In the genomic region with DNA sequence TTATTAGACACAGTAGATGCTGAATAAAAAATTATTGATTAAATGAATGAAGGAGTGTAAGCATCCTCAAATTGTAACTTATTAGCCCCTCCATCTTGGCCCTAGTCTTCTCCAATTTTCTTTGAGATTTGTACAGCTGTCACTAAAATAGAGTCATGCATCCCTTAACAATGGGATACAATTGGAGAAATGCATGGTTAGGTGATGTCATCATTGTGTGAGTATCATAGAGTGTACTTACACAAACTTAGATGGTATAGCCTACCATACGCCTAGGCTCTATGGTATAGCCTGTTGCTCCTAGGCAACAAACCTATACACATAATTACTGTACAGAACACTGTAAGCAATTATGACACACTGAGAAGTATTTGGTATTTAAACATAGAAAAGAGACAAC, we compare ENCODE assay signal across 22 cellular contexts. TPM values are rescaled to one million over a fixed set of nuclear protein-coding genes. Genes with fewer than 3 reads are reported as not detected.
DNase-seq lines count a peak whose midpoint lies in the region; ATAC-seq and TF ChIP-seq lines count a peak whose summit lies in the region.
"Had no signal": no experiment of that assay in that cellular context is flagged by ENCODE, and none has a peak within 500 bp of the region (broad histone marks: within the 10 kb centered on the region; RNA-seq: fewer than 3 reads in every experiment).

No MANE protein-coding gene starts in this region.

- no peak for DNase-seq in MM.1S
- no peak for DNase-seq in OCI-LY7 (ENCODE audit: low spot score)
- DNase-seq in foreskin keratinocyte, result no peak
- no peak for DNase-seq in breast epithelium (ENCODE audit: low spot score in 2 of 2)
- DNase-seq in GF-D8 (lab: John Stamatoyannopoulos, UW), result no peak
- DNase-seq in DMS79 (lab: John Stamatoyannopoulos, UW), result no peak
- DNase-seq in activated T-cell treated with anti-CD3 and anti-CD28 coated beads, Interleukin-2, amount 50 U/mL, for 1 hour, result no peak
- DNase-seq: 8988T; ACHN; BE2C; C1 segment of cervical spinal cord; CD4-positive, alpha-beta memory T cell; CD4-positive, CD25-positive, alpha-beta regulatory T cell; CD8-positive, alpha-beta memory T cell; DMS153; DMS79 treated with DMSO at 0.1 percent for 48 hours had no signal

- H2AFZ ChIP-seq in MM.1S (ENCODE audit: low read length) (peak overlapping the region; percentile 54), OCI-LY7 (ENCODE audit: low read length) (peak overlapping the region; percentile 99)

- no peaks in the 10 kb centered on the region for H3K9me3 ChIP-seq in HEK293 (ENCODE audit: control insufficient read depth, insufficient read depth, low read depth, low read length)
- H3K9me3 ChIP-seq in MM.1S (replicated peaks; ENCODE audit: insufficient read depth, low read length), result no peaks in the 10 kb centered on the region
- peaks cover 15% of the 10 kb centered on the region; the same call in 1 of the 2 replicates for H3K9me3 ChIP-seq in OCI-LY7 (ENCODE audit: low read length)
- peaks cover 0 to 14% of the 10 kb centered on the region in 2 donors for H3K9me3 ChIP-seq in breast epithelium
- H3K9me3 ChIP-seq: BE2C had no signal

- H3K36me3 ChIP-seq in HEK293 (ENCODE audit: control insufficient read depth in 2 of 2, insufficient read depth in 1 of 2, low read length in 2 of 2) (no peaks in the 10 kb centered on the region), MM.1S (replicated peaks; ENCODE audit: insufficient read depth, low read length) (no peaks in the 10 kb centered on the region), OCI-LY7 (ENCODE audit: insufficient read depth, low read length) (peaks cover 4% of the 10 kb centered on the region; the same call in 1 of the 2 replicates), breast epithelium (no peaks in the 10 kb centered on the region)
- H3K36me3 ChIP-seq: BE2C, BLaER1 had no signal

- H3K79me2 ChIP-seq in MM.1S (ENCODE audit: low read length) (no peaks in the 10 kb centered on the region), OCI-LY7 (ENCODE audit: insufficient read depth, low read depth, low read length) (no peaks in the 10 kb centered on the region)

- H4K20me1 ChIP-seq in MM.1S (ENCODE audit: insufficient read depth, low read length) (no peaks in the 10 kb centered on the region), OCI-LY7 (ENCODE audit: insufficient read depth, low read length) (no peaks in the 10 kb centered on the region)
- H4K20me1 ChIP-seq: BLaER1 had no signal

- no TSS peak for BruUV-seq in OCI-LY7 (replicated peaks; lab: Mats Ljungman, UMichigan)

- CTCF ChIA-PET in HEK293 (lab: Yijun Ruan, JAX), result interaction anchor here (0.7 to 1.8 kb wide), 10 partner anchors 17 to 489 kb away, joined by 3 to 5 read pairs (median 4); no protein-coding TSS in a partner anchor
- CTCF ChIA-PET in OCI-LY7 (lab: Charles Lee; ENCODE audit: unreplicated experiment), result interaction anchor here (1.2 to 1.3 kb wide), 2 partner anchors 54 to 57 kb away, joined by 3 to 7 read pairs; no protein-coding TSS in a partner anchor

- no peak overlapping the region for H3K4me3 ChIP-seq in HEK293 (ENCODE audit: low read depth, low read length)
- H3K4me3 ChIP-seq in MM.1S (ENCODE audit: low read length), result no peak overlapping the region
- no peak overlapping the region for H3K4me3 ChIP-seq in OCI-LY7 (ENCODE audit: low read depth, low read length, poor library complexity, severe bottlenecking)
- no peak overlapping the region for H3K4me3 ChIP-seq in breast epithelium
- H3K4me3 ChIP-seq: BLaER1, GM12878 had no signal

- no peaks in the 10 kb centered on the region for H3K9me2 ChIP-seq in MM.1S (replicated peaks; ENCODE audit: insufficient read depth, low read length)
- H3K9me2 ChIP-seq in OCI-LY7 (ENCODE audit: insufficient read depth, low read length), result no peaks in the 10 kb centered on the region

- no peaks in the 10 kb centered on the region for H3F3A ChIP-seq in MM.1S (ENCODE audit: insufficient read depth, low read length)

- peak; percentile 29 for ATAC-seq in foreskin keratinocyte

- intact Hi-C loops in OCI-LY7 (cut with micrococcal nuclease; ENCODE audit: unreplicated experiment), result loop anchor here (1.0 kb wide), 2 partner anchors 39 to 57 kb away; no protein-coding TSS in a partner anchor
- intact Hi-C loops in breast epithelium (cut with DNase I; ENCODE audit: low total_unique reads), result no loop called here

- H3K27ac ChIP-seq in HEK293 (ENCODE audit: extremely low read depth, low read depth, low read length), result no peak overlapping the region
- H3K27ac ChIP-seq in MM.1S (ENCODE audit: low read length), result no peak overlapping the region
- peak overlapping the region; percentile 45 for H3K27ac ChIP-seq in OCI-LY7 (ENCODE audit: low read depth, low read length, poor library complexity, severe bottlenecking)
- no peak overlapping the region for H3K27ac ChIP-seq in foreskin keratinocyte
- H3K27ac ChIP-seq in breast epithelium, result no peak overlapping the region
- H3K27ac ChIP-seq: BLaER1 had no signal

- TF ChIP-seq POLR2A in breast epithelium (IDR thresholded peaks at IDR 0.05), result no peak

- H3K4me2 ChIP-seq in MM.1S (ENCODE audit: low read depth, low read length) (no peak overlapping the region), OCI-LY7 (ENCODE audit: low read length) (0 out of 2 replicates have a peak overlapping the region, but pooled peaks have one; percentile 22)
- H3K4me2 ChIP-seq: BLaER1 had no signal

- H3K4me1 ChIP-seq in HEK293 (ENCODE audit: control insufficient read depth, insufficient read depth, low read length) (no peaks in the 10 kb centered on the region), MM.1S (ENCODE audit: low read length) (peaks cover 7% of the 10 kb centered on the region), OCI-LY7 (ENCODE audit: insufficient read depth, low read length, poor library complexity, severe bottlenecking) (peaks cover 18% of the 10 kb centered on the region), foreskin keratinocyte (no peaks in the 10 kb centered on the region), breast epithelium (no peaks in the 10 kb centered on the region)
- H3K4me1 ChIP-seq: BE2C, BLaER1 had no signal

- TF ChIP-seq CTCF in HEK293 (tag by site-specific recombination; IDR thresholded peaks at IDR 0.05), result no peak
- no peak for TF ChIP-seq CTCF in MM.1S (IDR thresholded peaks at IDR 0.05; ENCODE audit: low read length)
- no peak for TF ChIP-seq CTCF in OCI-LY7 (conservative IDR thresholded peaks at IDR 0.05; ENCODE audit: low read length)
- TF ChIP-seq CTCF in foreskin keratinocyte (conservative IDR thresholded peaks at IDR 0.05), result no peak
- TF ChIP-seq CTCF in breast epithelium (IDR thresholded peaks at IDR 0.05), result no peak

- no peaks in the 10 kb centered on the region for H3K27me3 ChIP-seq in MM.1S (replicated peaks; ENCODE audit: insufficient read depth, low read length)
- peaks cover 7% of the 10 kb centered on the region for H3K27me3 ChIP-seq in foreskin keratinocyte
- no peaks in the 10 kb centered on the region for H3K27me3 ChIP-seq in breast epithelium
- H3K27me3 ChIP-seq: BE2C, BLaER1 had no signal

- no peak overlapping the region for H3K9ac ChIP-seq in MM.1S (ENCODE audit: low read length)
- H3K9ac ChIP-seq: BLaER1 had no signal

- POLR2A ChIA-PET in HEK293 (lab: Yijun Ruan, JAX) (no interaction called here), OCI-LY7 (lab: Charles Lee) (interaction anchor here (0.5 to 3.5 kb wide), 13 partner anchors 9 to 63 kb away, joined by 3 to 21 read pairs (median 5); no protein-coding TSS in a partner anchor)

TF ChIP-seq in HEK293, 187 proteins besides CTCF, POLR2A, EP300 and RAD21:
- TF ChIP-seq ZNF121 (tag by site-specific recombination; IDR thresholded peaks at IDR 0.05) (no peak), SCRT2 (tag by site-specific recombination; IDR thresholded peaks at IDR 0.05) (peak; percentile 41; the same call in 1 of the 2 replicates), ATF2 (tag by site-specific recombination; IDR thresholded peaks at IDR 0.05; ENCODE audit: low read depth) (peak; percentile 41; the same call in 1 of the 2 replicates), MYNN (tag by site-specific recombination; IDR thresholded peaks at IDR 0.05; ENCODE audit: borderline replicate concordance) (no peak)
TF ChIP-seq in HEK293: peak in this region for 2.

RNA-seq across cellular contexts. Expression of gene ZNF385B, which starts 38.3 kb away (rescaled TPM):
- 113 and 195 TPM in 2 replicates for total RNA-seq in OCI-LY7 (2014; rRNA removed; shearing (Covaris generic))
- total RNA-seq in OCI-LY7 (2022), result 178 and 217 TPM in 2 replicates
- 0.42 and 0.44 TPM in 2 replicates for total RNA-seq in foreskin keratinocyte
- 0.52 and 0.57 TPM in 2 replicates for polyA plus RNA-seq in foreskin keratinocyte
- 1 to 10 TPM; 3.4 to 8.8 (median 4.5) TPM for total RNA-seq in breast epithelium
- total RNA-seq: A673; CD4-positive, alpha-beta memory T cell; CD4-positive, CD25-positive, alpha-beta regulatory T cell; CD8-positive, alpha-beta memory T cell; GM12878 had no signal
- polyA plus RNA-seq: AG04450; CD14-positive monocyte; CD4-positive, alpha-beta memory T cell; CD4-positive, CD25-positive, alpha-beta regulatory T cell; CD8-positive, alpha-beta memory T cell; GM12878 had no signal

Comparison
In these comparisons a context has a peak if more than half of its experiments do, and no peak if none do; other contexts are left out.
1. RNA of gene ZNF385B, which starts 38.3 kb away (total RNA-seq): 113 to 217 TPM in OCI-LY7; 3.4 to 8.8 TPM in breast epithelium and 0.42 to 0.44 TPM in foreskin keratinocyte; every median in the first group is over 10 times any median in the second.